In the genomic region with DNA sequence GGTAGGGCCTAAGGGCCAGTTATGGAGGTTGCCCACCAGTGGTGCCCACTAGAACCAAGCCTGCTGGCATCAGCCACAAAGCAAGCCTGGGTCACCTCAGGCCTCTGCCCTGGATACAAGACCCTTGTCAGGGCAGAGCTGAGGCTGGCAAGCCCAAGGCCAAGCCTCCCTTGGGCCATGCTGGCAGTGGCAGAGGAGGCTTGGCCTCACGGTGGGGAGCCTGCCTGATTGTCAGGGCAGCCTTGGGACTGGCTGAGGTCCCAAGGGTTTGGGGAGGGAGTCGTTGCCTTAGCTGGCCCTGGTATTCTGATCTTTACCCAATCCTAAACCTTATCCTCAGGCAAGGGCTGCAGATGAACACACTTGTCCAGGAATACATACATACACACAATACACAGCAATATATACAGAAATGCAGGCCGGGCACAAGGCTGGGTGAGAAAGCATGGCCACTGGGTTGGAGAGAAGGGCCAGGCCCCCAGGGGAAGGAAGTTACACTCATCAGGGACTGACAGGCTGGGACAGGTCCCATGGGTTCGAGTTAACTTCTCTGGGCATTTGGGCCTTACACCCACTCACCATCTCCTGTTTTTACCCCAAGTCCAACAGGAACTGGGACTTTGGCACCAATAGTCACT, we compare ENCODE assay signal across 1 cellular context.
TF ChIP-seq lines count a peak whose summit lies in the region.

No MANE protein-coding gene starts in this region.

TF ChIP-seq in GM23338, 12 proteins besides CTCF, POLR2A, EP300 and RAD21:
- TF ChIP-seq, protein P1, sequence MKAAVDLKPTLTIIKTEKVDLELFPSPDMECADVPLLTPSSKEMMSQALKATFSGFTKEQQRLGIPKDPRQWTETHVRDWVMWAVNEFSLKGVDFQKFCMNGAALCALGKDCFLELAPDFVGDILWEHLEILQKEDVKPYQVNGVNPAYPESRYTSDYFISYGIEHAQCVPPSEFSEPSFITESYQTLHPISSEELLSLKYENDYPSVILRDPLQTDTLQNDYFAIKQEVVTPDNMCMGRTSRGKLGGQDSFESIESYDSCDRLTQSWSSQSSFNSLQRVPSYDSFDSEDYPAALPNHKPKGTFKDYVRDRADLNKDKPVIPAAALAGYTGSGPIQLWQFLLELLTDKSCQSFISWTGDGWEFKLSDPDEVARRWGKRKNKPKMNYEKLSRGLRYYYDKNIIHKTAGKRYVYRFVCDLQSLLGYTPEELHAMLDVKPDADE (IDR thresholded peaks at IDR 0.05), result no peak
- TF ChIP-seq, protein P2, sequence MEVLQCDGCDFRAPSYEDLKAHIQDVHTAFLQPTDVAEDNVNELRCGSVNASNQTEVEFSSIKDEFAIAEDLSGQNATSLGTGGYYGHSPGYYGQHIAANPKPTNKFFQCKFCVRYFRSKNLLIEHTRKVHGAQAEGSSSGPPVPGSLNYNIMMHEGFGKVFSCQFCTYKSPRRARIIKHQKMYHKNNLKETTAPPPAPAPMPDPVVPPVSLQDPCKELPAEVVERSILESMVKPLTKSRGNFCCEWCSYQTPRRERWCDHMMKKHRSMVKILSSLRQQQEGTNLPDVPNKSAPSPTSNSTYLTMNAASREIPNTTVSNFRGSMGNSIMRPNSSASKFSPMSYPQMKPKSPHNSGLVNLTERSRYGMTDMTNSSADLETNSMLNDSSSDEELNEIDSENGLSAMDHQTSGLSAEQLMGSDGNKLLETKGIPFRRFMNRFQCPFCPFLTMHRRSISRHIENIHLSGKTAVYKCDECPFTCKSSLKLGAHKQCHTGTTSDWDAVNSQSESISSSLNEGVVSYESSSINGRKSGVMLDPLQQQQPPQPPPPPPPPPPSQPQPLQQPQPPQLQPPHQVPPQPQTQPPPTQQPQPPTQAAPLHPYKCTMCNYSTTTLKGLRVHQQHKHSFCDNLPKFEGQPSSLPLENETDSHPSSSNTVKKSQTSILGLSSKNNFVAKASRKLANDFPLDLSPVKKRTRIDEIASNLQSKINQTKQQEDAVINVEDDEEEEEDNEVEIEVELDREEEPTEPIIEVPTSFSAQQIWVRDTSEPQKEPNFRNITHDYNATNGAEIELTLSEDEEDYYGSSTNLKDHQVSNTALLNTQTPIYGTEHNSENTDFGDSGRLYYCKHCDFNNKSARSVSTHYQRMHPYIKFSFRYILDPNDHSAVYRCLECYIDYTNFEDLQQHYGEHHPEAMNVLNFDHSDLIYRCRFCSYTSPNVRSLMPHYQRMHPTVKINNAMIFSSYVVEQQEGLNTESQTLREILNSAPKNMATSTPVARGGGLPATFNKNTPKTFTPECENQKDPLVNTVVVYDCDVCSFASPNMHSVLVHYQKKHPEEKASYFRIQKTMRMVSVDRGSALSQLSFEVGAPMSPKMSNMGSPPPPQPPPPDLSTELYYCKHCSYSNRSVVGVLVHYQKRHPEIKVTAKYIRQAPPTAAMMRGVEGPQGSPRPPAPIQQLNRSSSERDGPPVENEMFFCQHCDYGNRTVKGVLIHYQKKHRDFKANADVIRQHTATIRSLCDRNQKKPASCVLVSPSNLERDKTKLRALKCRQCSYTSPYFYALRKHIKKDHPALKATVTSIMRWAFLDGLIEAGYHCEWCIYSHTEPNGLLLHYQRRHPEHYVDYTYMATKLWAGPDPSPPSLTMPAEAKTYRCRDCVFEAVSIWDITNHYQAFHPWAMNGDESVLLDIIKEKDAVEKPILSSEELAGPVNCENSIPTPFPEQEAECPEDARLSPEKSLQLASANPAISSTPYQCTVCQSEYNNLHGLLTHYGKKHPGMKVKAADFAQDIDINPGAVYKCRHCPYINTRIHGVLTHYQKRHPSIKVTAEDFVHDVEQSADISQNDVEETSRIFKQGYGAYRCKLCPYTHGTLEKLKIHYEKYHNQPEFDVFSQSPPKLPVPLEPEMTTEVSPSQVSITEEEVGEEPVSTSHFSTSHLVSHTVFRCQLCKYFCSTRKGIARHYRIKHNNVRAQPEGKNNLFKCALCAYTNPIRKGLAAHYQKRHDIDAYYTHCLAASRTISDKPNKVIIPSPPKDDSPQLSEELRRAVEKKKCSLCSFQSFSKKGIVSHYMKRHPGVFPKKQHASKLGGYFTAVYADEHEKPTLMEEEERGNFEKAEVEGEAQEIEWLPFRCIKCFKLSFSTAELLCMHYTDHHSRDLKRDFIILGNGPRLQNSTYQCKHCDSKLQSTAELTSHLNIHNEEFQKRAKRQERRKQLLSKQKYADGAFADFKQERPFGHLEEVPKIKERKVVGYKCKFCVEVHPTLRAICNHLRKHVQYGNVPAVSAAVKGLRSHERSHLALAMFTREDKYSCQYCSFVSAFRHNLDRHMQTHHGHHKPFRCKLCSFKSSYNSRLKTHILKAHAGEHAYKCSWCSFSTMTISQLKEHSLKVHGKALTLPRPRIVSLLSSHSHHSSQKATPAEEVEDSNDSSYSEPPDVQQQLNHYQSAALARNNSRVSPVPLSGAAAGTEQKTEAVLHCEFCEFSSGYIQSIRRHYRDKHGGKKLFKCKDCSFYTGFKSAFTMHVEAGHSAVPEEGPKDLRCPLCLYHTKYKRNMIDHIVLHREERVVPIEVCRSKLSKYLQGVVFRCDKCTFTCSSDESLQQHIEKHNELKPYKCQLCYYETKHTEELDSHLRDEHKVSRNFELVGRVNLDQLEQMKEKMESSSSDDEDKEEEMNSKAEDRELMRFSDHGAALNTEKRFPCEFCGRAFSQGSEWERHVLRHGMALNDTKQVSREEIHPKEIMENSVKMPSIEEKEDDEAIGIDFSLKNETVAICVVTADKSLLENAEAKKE (CRISPR knock-in tag; IDR thresholded peaks at IDR 0.05), result no peak
- TF ChIP-seq, protein P3, sequence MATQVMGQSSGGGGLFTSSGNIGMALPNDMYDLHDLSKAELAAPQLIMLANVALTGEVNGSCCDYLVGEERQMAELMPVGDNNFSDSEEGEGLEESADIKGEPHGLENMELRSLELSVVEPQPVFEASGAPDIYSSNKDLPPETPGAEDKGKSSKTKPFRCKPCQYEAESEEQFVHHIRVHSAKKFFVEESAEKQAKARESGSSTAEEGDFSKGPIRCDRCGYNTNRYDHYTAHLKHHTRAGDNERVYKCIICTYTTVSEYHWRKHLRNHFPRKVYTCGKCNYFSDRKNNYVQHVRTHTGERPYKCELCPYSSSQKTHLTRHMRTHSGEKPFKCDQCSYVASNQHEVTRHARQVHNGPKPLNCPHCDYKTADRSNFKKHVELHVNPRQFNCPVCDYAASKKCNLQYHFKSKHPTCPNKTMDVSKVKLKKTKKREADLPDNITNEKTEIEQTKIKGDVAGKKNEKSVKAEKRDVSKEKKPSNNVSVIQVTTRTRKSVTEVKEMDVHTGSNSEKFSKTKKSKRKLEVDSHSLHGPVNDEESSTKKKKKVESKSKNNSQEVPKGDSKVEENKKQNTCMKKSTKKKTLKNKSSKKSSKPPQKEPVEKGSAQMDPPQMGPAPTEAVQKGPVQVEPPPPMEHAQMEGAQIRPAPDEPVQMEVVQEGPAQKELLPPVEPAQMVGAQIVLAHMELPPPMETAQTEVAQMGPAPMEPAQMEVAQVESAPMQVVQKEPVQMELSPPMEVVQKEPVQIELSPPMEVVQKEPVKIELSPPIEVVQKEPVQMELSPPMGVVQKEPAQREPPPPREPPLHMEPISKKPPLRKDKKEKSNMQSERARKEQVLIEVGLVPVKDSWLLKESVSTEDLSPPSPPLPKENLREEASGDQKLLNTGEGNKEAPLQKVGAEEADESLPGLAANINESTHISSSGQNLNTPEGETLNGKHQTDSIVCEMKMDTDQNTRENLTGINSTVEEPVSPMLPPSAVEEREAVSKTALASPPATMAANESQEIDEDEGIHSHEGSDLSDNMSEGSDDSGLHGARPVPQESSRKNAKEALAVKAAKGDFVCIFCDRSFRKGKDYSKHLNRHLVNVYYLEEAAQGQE (IDR thresholded peaks at IDR 0.05; ENCODE audit: unreplicated experiment), result no peak
- TF ChIP-seq STAT1 (IDR thresholded peaks at IDR 0.05; ENCODE audit: unreplicated experiment) (no peak), NANOG (IDR thresholded peaks at IDR 0.05; ENCODE audit: borderline replicate concordance) (no peak), JUNB (IDR thresholded peaks at IDR 0.05; ENCODE audit: unreplicated experiment) (no peak), EZH2 (IDR thresholded peaks at IDR 0.05; ENCODE audit: low read depth, unreplicated experiment) (no peak), POLR2AphosphoS5 (IDR thresholded peaks at IDR 0.05; ENCODE audit: low read depth) (no peak; the same call in 1 of the 2 replicates), CREB1 (CRISPR knock-in tag; IDR thresholded peaks at IDR 0.05; ENCODE audit: low read depth) (no peak), EZH2phosphoT487 (IDR thresholded peaks at IDR 0.05; ENCODE audit: unreplicated experiment) (no peak), ZNF331 (CRISPR knock-in tag; IDR thresholded peaks at IDR 0.05; ENCODE audit: low read depth) (no peak), ZNF114 (CRISPR knock-in tag; IDR thresholded peaks at IDR 0.05) (no peak)
